1 cellular context compared by ENCODE assay signal in the genomic region with DNA sequence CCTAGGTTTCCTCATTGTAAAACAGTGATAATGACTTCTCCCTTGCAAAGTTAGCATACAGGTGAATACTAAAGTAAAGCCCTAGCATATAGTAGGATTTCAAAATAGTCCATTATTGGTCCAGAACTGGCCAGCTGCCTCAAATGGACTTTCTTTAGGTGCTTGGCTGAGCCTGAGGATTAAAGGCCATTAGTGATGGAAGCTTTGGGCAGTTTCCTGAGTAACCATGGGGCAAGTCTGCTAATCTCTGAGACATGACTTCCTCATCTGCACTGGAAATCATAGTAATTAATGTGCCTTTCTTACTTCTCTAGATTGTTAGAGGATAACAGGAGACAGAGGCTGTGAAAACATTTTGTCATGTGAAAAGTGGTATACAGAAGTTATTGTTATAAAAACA.
TF ChIP-seq lines count a peak whose summit lies in the region.

No MANE protein-coding gene starts in this region.

TF ChIP-seq in H1, 55 proteins besides CTCF, POLR2A, EP300 and RAD21:
- TF ChIP-seq HDAC2 (IDR thresholded peaks at IDR 0.05; ENCODE audit: borderline replicate concordance in 1 of 2, low read depth in 2 of 2, low read length in 2 of 2): no peak
- no peak for TF ChIP-seq TEAD4 (IDR thresholded peaks at IDR 0.05; ENCODE audit: low read depth, low read length)
- TF ChIP-seq RXRA (IDR thresholded peaks at IDR 0.05; ENCODE audit: insufficient read depth, low read depth, low read length): no peak
- no peak for TF ChIP-seq TBP (IDR thresholded peaks at IDR 0.05; ENCODE audit: low read depth, low read length)
- TF ChIP-seq GTF2F1 (IDR thresholded peaks at IDR 0.05; ENCODE audit: borderline replicate concordance, low read depth, low read length): no peak
- no peak for TF ChIP-seq CREB1 (IDR thresholded peaks at IDR 0.05)
- TF ChIP-seq ZNF274 (IDR thresholded peaks at IDR 0.05; ENCODE audit: borderline replicate concordance, extremely low read depth, low read length): no peak
- TF ChIP-seq SUZ12 (IDR thresholded peaks at IDR 0.05; ENCODE audit: low read length): no peak
- TF ChIP-seq NANOG (IDR thresholded peaks at IDR 0.05; ENCODE audit: insufficient read depth, low read depth, low read length, poor library complexity, severe bottlenecking): no peak
- TF ChIP-seq CHD1 (IDR thresholded peaks at IDR 0.05; ENCODE audit: low read depth, low read length): no peak
